Comparison of ENCODE assay signal across 8 cellular contexts in genomic region chr4:140523370-140523856, GRCh38. TPM values are rescaled to one million over a fixed set of nuclear protein-coding genes. Genes with fewer than 3 reads are reported as not detected.
DNase-seq lines count a peak whose midpoint lies in the region; ATAC-seq and TF ChIP-seq lines count a peak whose summit lies in the region.

No MANE protein-coding gene starts in this region.

- peak overlapping the region; percentile 57 for H3K4me2 ChIP-seq in trophoblast cell (ENCODE audit: low read length)

- no peak overlapping the region for H3K27ac ChIP-seq in HL-60 (replicated peaks)
- H3K27ac ChIP-seq in duodenal mucosa (ENCODE audit: low read depth, low read length): no peak overlapping the region
- H3K27ac ChIP-seq in trophoblast cell (ENCODE audit: low read depth, low read length): no peak overlapping the region

- H3K4me3 ChIP-seq in AG09309 (ENCODE audit: control insufficient read depth, low read depth, low read length) (peak overlapping the region; percentile 55), HL-60 (replicated peaks; ENCODE audit: insufficient read depth, low read length) (peak overlapping the region; percentile 62), duodenal mucosa (ENCODE audit: low read depth in 1 of 2, low read length in 2 of 2) (peak overlapping the region; percentile 89 to 100), trophoblast cell (ENCODE audit: low read depth, low read length) (no peak overlapping the region)

- H3K9ac ChIP-seq in duodenal mucosa (ENCODE audit: low read depth in 1 of 2, low read length in 2 of 2): peak overlapping the region in 1 of 2 donors; percentile 21
- no peak overlapping the region for H3K9ac ChIP-seq in trophoblast cell (ENCODE audit: low read length)

- no peak for TF ChIP-seq CTCF in AG09309 (IDR thresholded peaks at IDR 0.05; ENCODE audit: control insufficient read depth, insufficient read depth, low read depth, low read length, missing control alignments)
- no peak for TF ChIP-seq CTCF in HL-60 (IDR thresholded peaks at IDR 0.05; ENCODE audit: insufficient read depth, low read length)

- peaks cover 5% of the 10 kb centered on the region for H3K79me1 ChIP-seq in trophoblast cell (ENCODE audit: low read length)

- no peak overlapping the region for H3K14ac ChIP-seq in trophoblast cell (ENCODE audit: low read length)

- H3K9me3 ChIP-seq in duodenal mucosa (ENCODE audit: control insufficient read depth in 1 of 2, low read length in 2 of 2): peaks cover 0 to 6% of the 10 kb centered on the region in 2 donors
- no peaks in the 10 kb centered on the region for H3K9me3 ChIP-seq in trophoblast cell (ENCODE audit: insufficient read depth, low read depth, low read length)

- peaks cover 4% of the 10 kb centered on the region for H3K79me2 ChIP-seq in trophoblast cell (ENCODE audit: control insufficient read depth, insufficient read depth, low read length, poor library complexity)

- no peak overlapping the region for H2AK5ac ChIP-seq in trophoblast cell (ENCODE audit: low read length)

- H3K27me3 ChIP-seq in HL-60 (ENCODE audit: insufficient read depth, poor library complexity, severe bottlenecking) (no peaks in the 10 kb centered on the region), duodenal mucosa (ENCODE audit: control insufficient read depth in 1 of 2, insufficient read depth in 2 of 2, low read length in 2 of 2) (no peaks in the 10 kb centered on the region), trophoblast cell (ENCODE audit: insufficient read depth, low read length) (no peaks in the 10 kb centered on the region)

- H4K8ac ChIP-seq in trophoblast cell (ENCODE audit: low read depth, low read length): no peak overlapping the region

- H2AFZ ChIP-seq in trophoblast cell (ENCODE audit: insufficient read depth, low read length, poor library complexity): peak overlapping the region; percentile 79

- H3K23ac ChIP-seq in trophoblast cell (ENCODE audit: low read length): no peak overlapping the region

- no peak overlapping the region for H3K18ac ChIP-seq in trophoblast cell (ENCODE audit: low read length)

- no CpG with 5 or more reads among the region's 8 CpGs for whole genome bisulfite sequencing in trophoblast cell (ENCODE audit: extremely low coverage, insufficient coverage, insufficient read length)

- DNase-seq in AG09309 (ENCODE audit: low read depth) (no peak), HL-60 (ENCODE audit: low read depth in 1 of 2, low spot score in 1 of 2) (no peak), trophoblast cell (no peak), NCI-H748 (lab: John Stamatoyannopoulos, UW; ENCODE audit: unreplicated experiment) (no peak), activated gamma-delta T cell treated with Interleukin-2 at 50 U/mL for 16 hours (no peak)
- DNase-seq in stimulated activated CD8-positive, alpha-beta memory T cell treated with anti-CD3 and anti-CD28 coated beads, Interleukin-4, amount 100 ng/mL, for 48 hours: no peak

- H2BK12ac ChIP-seq in trophoblast cell (ENCODE audit: low read length): no peak overlapping the region

- no peak overlapping the region for H2BK5ac ChIP-seq in trophoblast cell (ENCODE audit: low read depth, low read length, poor library complexity)

- H3K4ac ChIP-seq in trophoblast cell (ENCODE audit: low read depth, low read length): no peak overlapping the region

- peak; percentile 9 for ATAC-seq in GM19438 (IDR thresholded peaks at IDR 0.05; ENCODE audit: low read depth, unreplicated experiment)

- H4K12ac ChIP-seq in trophoblast cell (ENCODE audit: low read depth, low read length): no peak overlapping the region

- H3K4me1 ChIP-seq in duodenal mucosa (ENCODE audit: control insufficient read depth in 1 of 2, insufficient read depth in 2 of 2, low read length in 2 of 2) (peaks cover 8 to 21% of the 10 kb centered on the region in 2 donors), trophoblast cell (ENCODE audit: control insufficient read depth in 1 of 2, insufficient read depth in 2 of 2, low read length in 2 of 2) (peaks cover 0 to 2% of the 10 kb centered on the region in 2 experiments)

- H3K36me3 ChIP-seq in duodenal mucosa (ENCODE audit: control insufficient read depth in 1 of 2, insufficient read depth in 2 of 2, low read length in 2 of 2) (peaks cover 7 to 8% of the 10 kb centered on the region in 2 donors), trophoblast cell (ENCODE audit: control insufficient read depth in 1 of 2, insufficient read depth in 2 of 2, low read length in 2 of 2) (peaks cover 0 to 3% of the 10 kb centered on the region in 2 experiments)

- no peak overlapping the region for H4K91ac ChIP-seq in trophoblast cell (ENCODE audit: low read depth, low read length)

- H2BK120ac ChIP-seq in trophoblast cell (ENCODE audit: insufficient read depth, low read length, poor library complexity): no peak overlapping the region

RNA-seq across cellular contexts. Expression of gene ELMOD2, which starts 0.6 kb away (rescaled TPM):
- polyA plus RNA-seq in trophoblast cell (2013): 21.0 and 22.1 TPM in 2 replicates

RNA-seq across cellular contexts. Expression of gene MGAT4D, which starts 25.3 kb away (rescaled TPM):
- polyA plus RNA-seq in trophoblast cell (2013): not detected in 2 replicates

RNA-seq across cellular contexts. Expression of gene UCP1, which starts 45.3 kb away (rescaled TPM):
- 0.24 and 0.29 TPM in 2 replicates for polyA plus RNA-seq in trophoblast cell (2013)
